In genomic region chr3:32392530-32393302, GRCh38 we compare ENCODE assay signal across 8 cellular contexts. TPM values are rescaled to one million over a fixed set of nuclear protein-coding genes. Genes with fewer than 3 reads are reported as not detected.
DNase-seq lines count a peak whose midpoint lies in the region; ATAC-seq and TF ChIP-seq lines count a peak whose summit lies in the region.

No MANE protein-coding gene starts in this region.

- peak overlapping the region; percentile 90 to 99 (median 98) for H3K4me3 Mint-ChIP-seq in CD4-positive, CD25-positive, alpha-beta regulatory T cell

- H2AFZ ChIP-seq in neuronal stem cell (ENCODE audit: low read length), result peak overlapping the region; percentile 90

- H3K27ac Mint-ChIP-seq in CD4-positive, CD25-positive, alpha-beta regulatory T cell, result peak overlapping the region; percentile 92 to 99 (median 96)

- peak; percentile 8 to 15 for ATAC-seq in CD4-positive, CD25-positive, alpha-beta regulatory T cell (ENCODE audit: low read depth in 2 of 2)
- ATAC-seq in HG03457 (IDR thresholded peaks at IDR 0.05; ENCODE audit: unreplicated experiment) (no peak), GM19328 (IDR thresholded peaks at IDR 0.05; ENCODE audit: unreplicated experiment) (no peak), HG03159 (IDR thresholded peaks at IDR 0.05; ENCODE audit: unreplicated experiment) (no peak)

- H3K4me3 ChIP-seq in CD4-positive, CD25-positive, alpha-beta regulatory T cell (ENCODE audit: low read depth, low read length), result peak overlapping the region; percentile 79
- H3K4me3 ChIP-seq in HL-60 (replicated peaks; ENCODE audit: insufficient read depth, low read length) (peak overlapping the region; percentile 82), fibroblast of the aortic adventitia (ENCODE audit: low read depth, low read length) (peak overlapping the region; percentile 80), neuronal stem cell (ENCODE audit: low read length in 2 of 2) (peak overlapping the region; percentile 67 to 94)

- peaks cover 32 to 77% (median 56%) of the 10 kb centered on the region in 4 donors for H3K4me1 Mint-ChIP-seq in CD4-positive, CD25-positive, alpha-beta regulatory T cell

- peak in 1 of 3 donors; percentile 41 for DNase-seq in CD4-positive, CD25-positive, alpha-beta regulatory T cell
- DNase-seq in HL-60 (ENCODE audit: low read depth in 1 of 2, low spot score in 1 of 2) (no peak), activated T-helper 1 cell treated with Interleukin-2 at 50 U/mL for 16 hours (ENCODE audit: low read depth) (peak; percentile 13), fibroblast of the aortic adventitia (ENCODE audit: low read depth) (peak; percentile 73), neuronal stem cell (ENCODE audit: low spot score) (no peak)

- WGBS in neuronal stem cell (ENCODE audit: extremely low coverage in 2 of 2, insufficient read length in 2 of 2, insufficient replicate concordance in 1 of 2), 2 donors, result no CpG with 5 or more reads among the region's 18 CpGs

- H3K36me3 Mint-ChIP-seq in CD4-positive, CD25-positive, alpha-beta regulatory T cell, result peaks cover 6% of the 10 kb centered on the region

- H2BK120ac ChIP-seq in neuronal stem cell (ENCODE audit: low read depth, low read length), result no peak overlapping the region

- H2AK5ac ChIP-seq in neuronal stem cell (ENCODE audit: low read depth, low read length), result peak overlapping the region; percentile 4

- H2BK15ac ChIP-seq in neuronal stem cell (ENCODE audit: low read length), result peak overlapping the region; percentile 31

- H3K9ac ChIP-seq in neuronal stem cell (ENCODE audit: low read depth, low read length, poor library complexity), result peak overlapping the region; percentile 96

- no peaks in the 10 kb centered on the region for H3K79me1 ChIP-seq in neuronal stem cell (ENCODE audit: low read depth, low read length)

- H3K27me3 Mint-ChIP-seq in CD4-positive, CD25-positive, alpha-beta regulatory T cell, result no peaks in the 10 kb centered on the region

- peak overlapping the region; percentile 37 for H3K23ac ChIP-seq in neuronal stem cell (ENCODE audit: low read depth, low read length, poor library complexity)

- H2BK12ac ChIP-seq in neuronal stem cell (ENCODE audit: low read length), result no peak overlapping the region

- H3K18ac ChIP-seq in neuronal stem cell (ENCODE audit: low read length), result peak overlapping the region; percentile 95

- no peaks in the 10 kb centered on the region for H3K27me3 ChIP-seq in CD4-positive, CD25-positive, alpha-beta regulatory T cell (ENCODE audit: control insufficient read depth, insufficient read depth, low read length)
- H3K27me3 ChIP-seq in HL-60 (ENCODE audit: insufficient read depth, poor library complexity, severe bottlenecking) (no peaks in the 10 kb centered on the region), neuronal stem cell (ENCODE audit: control insufficient read depth in 3 of 3, insufficient read depth in 3 of 3, low read depth in 1 of 3, low read length in 3 of 3) (peaks cover 0 to 2% (median 0%) of the 10 kb centered on the region in 3 experiments)

- H3K4ac ChIP-seq in neuronal stem cell (ENCODE audit: low read length), result no peak overlapping the region

- peak overlapping the region; percentile 83 for H3K27ac ChIP-seq in CD4-positive, CD25-positive, alpha-beta regulatory T cell (ENCODE audit: insufficient read depth, low read length, poor library complexity, severe bottlenecking)
- peak overlapping the region; percentile 92 for H3K27ac ChIP-seq in HL-60 (replicated peaks)
- H3K27ac ChIP-seq in neuronal stem cell (replicated peaks; ENCODE audit: low read length), result no peak overlapping the region

- no peaks in the 10 kb centered on the region for H3K9me3 ChIP-seq in CD4-positive, CD25-positive, alpha-beta regulatory T cell (ENCODE audit: control insufficient read depth in 2 of 2, low read length in 2 of 2)
- H3K9me3 ChIP-seq in neuronal stem cell (replicated peaks in 1 of 2; ENCODE audit: control insufficient read depth in 2 of 2, insufficient read depth in 1 of 2, low read depth in 1 of 2, low read length in 2 of 2), result no peaks in the 10 kb centered on the region

- H3K14ac ChIP-seq in neuronal stem cell (ENCODE audit: low read length), result peak overlapping the region; percentile 65

- peak overlapping the region; percentile 89 for H3K4me2 ChIP-seq in neuronal stem cell (ENCODE audit: insufficient read depth, low read length, poor library complexity, severe bottlenecking)

- H4K91ac ChIP-seq in neuronal stem cell (ENCODE audit: low read depth, low read length, poor library complexity), result no peak overlapping the region

- no peak overlapping the region for H4K8ac ChIP-seq in neuronal stem cell (ENCODE audit: low read depth, low read length)

- peaks cover 7% of the 10 kb centered on the region for H3K36me3 ChIP-seq in CD4-positive, CD25-positive, alpha-beta regulatory T cell (ENCODE audit: control insufficient read depth, insufficient read depth, low read length)
- peaks cover 0 to 8% of the 10 kb centered on the region in 2 donors for H3K36me3 ChIP-seq in neuronal stem cell (replicated peaks in 1 of 2; ENCODE audit: control insufficient read depth in 2 of 2, insufficient read depth in 2 of 2, low read length in 2 of 2)

- peaks cover 50% of the 10 kb centered on the region for H3K4me1 ChIP-seq in CD4-positive, CD25-positive, alpha-beta regulatory T cell (ENCODE audit: control insufficient read depth, insufficient read depth, low read length, poor library complexity, severe bottlenecking)
- peaks cover 3 to 6% of the 10 kb centered on the region in 2 donors for H3K4me1 ChIP-seq in neuronal stem cell (ENCODE audit: control insufficient read depth in 2 of 2, insufficient read depth in 1 of 2, low read depth in 1 of 2, low read length in 2 of 2)

- H2BK5ac ChIP-seq in neuronal stem cell (ENCODE audit: low read length), result no peak overlapping the region

- TF ChIP-seq CTCF in HL-60 (IDR thresholded peaks at IDR 0.05; ENCODE audit: insufficient read depth, low read length), result no peak
- TF ChIP-seq CTCF in fibroblast of the aortic adventitia (IDR thresholded peaks at IDR 0.05; ENCODE audit: insufficient read depth, low read length), result no peak

- no peaks in the 10 kb centered on the region for H3K9me3 Mint-ChIP-seq in CD4-positive, CD25-positive, alpha-beta regulatory T cell

RNA-seq across cellular contexts. Expression of gene CMTM7, which starts 1.1 kb away (rescaled TPM):
- 77.3 TPM for total RNA-seq in CD4-positive, CD25-positive, alpha-beta regulatory T cell
- polyA plus RNA-seq in CD4-positive, CD25-positive, alpha-beta regulatory T cell, result 100 to 1,000 TPM; 141 to 231 (median 171) TPM
- total RNA-seq in fibroblast of the aortic adventitia (ENCODE audit: low replicate concordance), result 4.2 and 10.1 TPM in 2 replicates
- 48.3 TPM for polyA plus RNA-seq in neuronal stem cell (2013, experiment 1 of 2)
- polyA plus RNA-seq in neuronal stem cell (2013, experiment 2 of 2), result 46.3 TPM

Comparison
In these comparisons a context has a peak if more than half of its experiments do, and no peak if none do; other contexts are left out.
1. ATAC-seq: peak in CD4-positive, CD25-positive, alpha-beta regulatory T cell (2 of 2); none in HG03457 (single experiment), GM19328 (single experiment) and HG03159 (single experiment).
2. DNase-seq: peak in activated T-helper 1 cell treated with Interleukin-2 at 50 U/mL for 16 hours (single experiment) and fibroblast of the aortic adventitia (single experiment); none in HL-60 (0 of 2) and neuronal stem cell (single experiment).
3. Peak in every context shown above with its lines, with median percentiles within 50 percentile points of each other: H3K4me3 ChIP-seq.